In the genomic region with DNA sequence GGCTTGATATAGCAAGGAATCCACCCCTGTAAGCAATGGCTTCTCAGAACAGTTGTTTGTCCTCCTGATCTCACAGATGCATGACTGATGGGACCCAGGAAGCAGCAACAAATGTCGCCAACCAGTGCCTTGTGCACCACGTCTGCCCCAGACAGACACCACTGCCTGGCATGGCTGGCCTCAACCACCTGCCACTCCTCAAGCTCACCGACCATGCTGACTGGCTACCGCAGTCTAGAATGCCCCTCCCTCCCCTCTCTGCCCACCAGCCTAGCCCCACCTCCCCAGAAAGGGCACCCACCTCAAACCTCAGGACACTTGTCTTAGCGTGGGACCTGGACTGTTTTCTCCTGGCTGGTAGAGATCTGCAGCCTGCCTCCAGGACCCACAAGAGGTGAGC, we compare ENCODE assay signal across 1 cellular context.
TF ChIP-seq lines count a peak whose summit lies in the region.

No MANE protein-coding gene starts in this region.

TF ChIP-seq in WTC11, 78 proteins besides CTCF, POLR2A, EP300 and RAD21 (continued from another document):
- TF ChIP-seq, protein P1, sequence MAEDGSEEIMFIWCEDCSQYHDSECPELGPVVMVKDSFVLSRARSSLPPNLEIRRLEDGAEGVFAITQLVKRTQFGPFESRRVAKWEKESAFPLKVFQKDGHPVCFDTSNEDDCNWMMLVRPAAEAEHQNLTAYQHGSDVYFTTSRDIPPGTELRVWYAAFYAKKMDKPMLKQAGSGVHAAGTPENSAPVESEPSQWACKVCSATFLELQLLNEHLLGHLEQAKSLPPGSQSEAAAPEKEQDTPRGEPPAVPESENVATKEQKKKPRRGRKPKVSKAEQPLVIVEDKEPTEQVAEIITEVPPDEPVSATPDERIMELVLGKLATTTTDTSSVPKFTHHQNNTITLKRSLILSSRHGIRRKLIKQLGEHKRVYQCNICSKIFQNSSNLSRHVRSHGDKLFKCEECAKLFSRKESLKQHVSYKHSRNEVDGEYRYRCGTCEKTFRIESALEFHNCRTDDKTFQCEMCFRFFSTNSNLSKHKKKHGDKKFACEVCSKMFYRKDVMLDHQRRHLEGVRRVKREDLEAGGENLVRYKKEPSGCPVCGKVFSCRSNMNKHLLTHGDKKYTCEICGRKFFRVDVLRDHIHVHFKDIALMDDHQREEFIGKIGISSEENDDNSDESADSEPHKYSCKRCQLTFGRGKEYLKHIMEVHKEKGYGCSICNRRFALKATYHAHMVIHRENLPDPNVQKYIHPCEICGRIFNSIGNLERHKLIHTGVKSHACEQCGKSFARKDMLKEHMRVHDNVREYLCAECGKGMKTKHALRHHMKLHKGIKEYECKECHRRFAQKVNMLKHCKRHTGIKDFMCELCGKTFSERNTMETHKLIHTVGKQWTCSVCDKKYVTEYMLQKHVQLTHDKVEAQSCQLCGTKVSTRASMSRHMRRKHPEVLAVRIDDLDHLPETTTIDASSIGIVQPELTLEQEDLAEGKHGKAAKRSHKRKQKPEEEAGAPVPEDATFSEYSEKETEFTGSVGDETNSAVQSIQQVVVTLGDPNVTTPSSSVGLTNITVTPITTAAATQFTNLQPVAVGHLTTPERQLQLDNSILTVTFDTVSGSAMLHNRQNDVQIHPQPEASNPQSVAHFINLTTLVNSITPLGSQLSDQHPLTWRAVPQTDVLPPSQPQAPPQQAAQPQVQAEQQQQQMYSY (CRISPR knock-in tag; IDR thresholded peaks at IDR 0.05) = no peak
- TF ChIP-seq FOXK1 (CRISPR knock-in tag; IDR thresholded peaks at IDR 0.05) (no peak), SOX15 (CRISPR knock-in tag; IDR thresholded peaks at IDR 0.05) (no peak), ETV6 (CRISPR knock-in tag; IDR thresholded peaks at IDR 0.05) (no peak), ZNF263 (CRISPR knock-in tag; IDR thresholded peaks at IDR 0.05; ENCODE audit: low read depth) (no peak), FOXJ3 (CRISPR knock-in tag; IDR thresholded peaks at IDR 0.05; ENCODE audit: borderline replicate concordance) (no peak), IRF2 (CRISPR knock-in tag; IDR thresholded peaks at IDR 0.05; ENCODE audit: borderline replicate concordance, low read depth) (no peak), TEAD4 (CRISPR knock-in tag; IDR thresholded peaks at IDR 0.05) (no peak)
- TF ChIP-seq, protein P2, sequence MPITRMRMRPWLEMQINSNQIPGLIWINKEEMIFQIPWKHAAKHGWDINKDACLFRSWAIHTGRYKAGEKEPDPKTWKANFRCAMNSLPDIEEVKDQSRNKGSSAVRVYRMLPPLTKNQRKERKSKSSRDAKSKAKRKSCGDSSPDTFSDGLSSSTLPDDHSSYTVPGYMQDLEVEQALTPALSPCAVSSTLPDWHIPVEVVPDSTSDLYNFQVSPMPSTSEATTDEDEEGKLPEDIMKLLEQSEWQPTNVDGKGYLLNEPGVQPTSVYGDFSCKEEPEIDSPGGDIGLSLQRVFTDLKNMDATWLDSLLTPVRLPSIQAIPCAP (CRISPR knock-in tag; IDR thresholded peaks at IDR 0.05) = no peak
- TF ChIP-seq, protein P3, sequence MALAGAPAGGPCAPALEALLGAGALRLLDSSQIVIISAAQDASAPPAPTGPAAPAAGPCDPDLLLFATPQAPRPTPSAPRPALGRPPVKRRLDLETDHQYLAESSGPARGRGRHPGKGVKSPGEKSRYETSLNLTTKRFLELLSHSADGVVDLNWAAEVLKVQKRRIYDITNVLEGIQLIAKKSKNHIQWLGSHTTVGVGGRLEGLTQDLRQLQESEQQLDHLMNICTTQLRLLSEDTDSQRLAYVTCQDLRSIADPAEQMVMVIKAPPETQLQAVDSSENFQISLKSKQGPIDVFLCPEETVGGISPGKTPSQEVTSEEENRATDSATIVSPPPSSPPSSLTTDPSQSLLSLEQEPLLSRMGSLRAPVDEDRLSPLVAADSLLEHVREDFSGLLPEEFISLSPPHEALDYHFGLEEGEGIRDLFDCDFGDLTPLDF (CRISPR knock-in tag; IDR thresholded peaks at IDR 0.05) = no peak
